Comparison of ENCODE assay signal across 1 cellular context in the genomic region with DNA sequence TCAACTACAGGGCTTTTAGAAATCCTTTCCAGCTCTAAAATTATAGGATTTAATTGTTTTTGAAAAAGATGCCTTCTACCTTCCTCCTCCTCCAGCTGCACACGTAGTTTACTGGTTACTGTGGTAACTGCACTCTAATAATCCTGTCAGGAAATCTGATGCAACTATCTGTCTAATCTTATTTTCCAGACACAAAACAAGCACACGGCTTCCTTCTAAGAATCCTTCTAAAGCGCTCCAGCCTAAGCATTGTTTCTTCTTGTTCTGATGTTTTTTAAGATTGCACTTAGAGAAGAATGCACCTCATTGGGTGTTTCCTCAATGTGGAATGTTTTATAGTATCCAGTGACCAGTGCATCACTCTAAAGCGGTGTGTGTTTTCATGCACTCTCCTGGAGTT.
TF ChIP-seq lines count a peak whose summit lies in the region.

No MANE protein-coding gene starts in this region.

TF ChIP-seq in endothelial cell of umbilical vein, 7 proteins besides CTCF, POLR2A, EP300 and RAD21 (continued from another document):
- TF ChIP-seq, protein P1, sequence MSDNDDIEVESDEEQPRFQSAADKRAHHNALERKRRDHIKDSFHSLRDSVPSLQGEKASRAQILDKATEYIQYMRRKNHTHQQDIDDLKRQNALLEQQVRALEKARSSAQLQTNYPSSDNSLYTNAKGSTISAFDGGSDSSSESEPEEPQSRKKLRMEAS (IDR thresholded peaks at IDR 0.05; ENCODE audit: insufficient read depth, insufficient read length), result no peak
- peak; percentile 31 for TF ChIP-seq JUN (IDR thresholded peaks at IDR 0.05; ENCODE audit: borderline replicate concordance, insufficient read depth, insufficient read length, low read depth)
